Comparison of ENCODE assay signal across 2 cellular contexts in genomic region chr17:4766705-4767104, GRCh38.
TF ChIP-seq lines count a peak whose summit lies in the region.

No MANE protein-coding gene starts in this region.

TF ChIP-seq in liver, 16 proteins besides CTCF, POLR2A, EP300 and RAD21:
- TF ChIP-seq JUND (IDR thresholded peaks at IDR 0.05) (no peak), NR2F2 (IDR thresholded peaks at IDR 0.05) (no peak), MAX (IDR thresholded peaks at IDR 0.05) (no peak), ATF3 (IDR thresholded peaks at IDR 0.05) (no peak), SP1 (IDR thresholded peaks at IDR 0.05) (no peak), FOXA1 (IDR thresholded peaks at IDR 0.05) (no peak), EGR1 (IDR thresholded peaks at IDR 0.05; ENCODE audit: low read depth in 2 of 2) (no peak), HNF4A (conservative IDR thresholded peaks at IDR 0.05) (no peak), YY1 (IDR thresholded peaks at IDR 0.05) (no peak), FOXA2 (IDR thresholded peaks at IDR 0.05) (no peak), REST (IDR thresholded peaks at IDR 0.05) (no peak), ZBTB33 (IDR thresholded peaks at IDR 0.05) (no peak), RXRA (IDR thresholded peaks at IDR 0.05) (no peak), HNF4G (IDR thresholded peaks at IDR 0.05) (no peak), GABPA (IDR thresholded peaks at IDR 0.05 in 1 of 2, conservative IDR thresholded peaks at IDR 0.05 in 1 of 2) (no peak), TAF1 (conservative IDR thresholded peaks at IDR 0.05) (no peak)
TF ChIP-seq in liver: peak in this region for 0.

TF ChIP-seq in HepG2, 621 proteins besides CTCF, POLR2A, EP300 and RAD21:
- TF ChIP-seq HOXA7 (CRISPR knock-in tag; IDR thresholded peaks at IDR 0.05), result no peak
- no peak for TF ChIP-seq CENPX (CRISPR knock-in tag; IDR thresholded peaks at IDR 0.05)
- TF ChIP-seq FOXJ3 (CRISPR knock-in tag; IDR thresholded peaks at IDR 0.05; ENCODE audit: borderline replicate concordance), result no peak
- no peak for TF ChIP-seq BCL3 (CRISPR knock-in tag; IDR thresholded peaks at IDR 0.05)
- no peak for TF ChIP-seq THAP8 (CRISPR knock-in tag; IDR thresholded peaks at IDR 0.05; ENCODE audit: borderline replicate concordance)
- no peak for TF ChIP-seq ZFP90 (CRISPR knock-in tag; IDR thresholded peaks at IDR 0.05; ENCODE audit: borderline replicate concordance)
- no peak for TF ChIP-seq ZNF629 (CRISPR knock-in tag; conservative IDR thresholded peaks at IDR 0.05)
